ENCODE assay signal across 9 cellular contexts in the genomic region with DNA sequence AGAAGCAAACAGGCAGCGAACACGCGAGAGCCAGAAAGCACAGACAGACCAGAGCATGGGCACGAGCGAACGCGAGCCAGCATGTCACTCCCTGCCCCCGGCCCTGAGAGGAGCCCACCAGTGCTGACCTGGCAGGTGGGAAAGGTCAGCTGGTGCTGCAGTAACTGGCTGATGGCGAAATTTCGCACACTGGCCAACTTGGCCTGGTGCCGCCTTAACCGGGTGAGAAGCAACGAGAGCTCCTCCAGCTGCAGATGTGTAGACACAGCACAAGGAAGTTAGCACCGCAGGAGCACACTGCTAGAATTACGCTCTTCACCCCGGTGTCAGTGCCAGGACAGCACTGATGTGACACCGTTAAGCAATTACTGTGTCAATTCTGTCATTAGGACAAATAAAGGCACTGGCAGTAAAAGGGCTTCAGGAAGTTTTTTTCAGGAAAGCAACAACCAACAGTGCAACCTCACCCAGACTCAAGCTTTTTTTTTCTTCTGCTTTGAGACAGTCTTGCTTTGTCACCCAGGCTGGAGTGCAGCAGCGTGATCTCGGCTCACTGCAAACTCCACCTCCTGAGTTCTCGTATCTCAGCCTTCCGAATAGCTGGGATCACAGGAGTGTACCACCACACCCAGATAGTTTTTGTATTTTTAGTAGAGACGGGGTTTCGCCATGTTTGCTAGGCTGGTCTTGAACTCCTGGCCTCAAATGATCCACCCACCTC.
DNase-seq lines count a peak whose midpoint lies in the region; ATAC-seq and TF ChIP-seq lines count a peak whose summit lies in the region.
"Had no signal": no experiment of that assay in that cellular context is flagged by ENCODE, and none has a peak within 500 bp of the region (broad histone marks: within the 10 kb centered on the region; RNA-seq: fewer than 3 reads in every experiment).

No MANE protein-coding gene starts in this region.

- H3K18ac ChIP-seq in IMR-90 (ENCODE audit: low read depth, low read length), result no peak overlapping the region

- 11% methylated on average over 14 of the region's 23 CpGs; no CpG with 5 or more reads in 1 of the 2 experiments for WGBS in IMR-90 (ENCODE audit: extremely low coverage in 2 of 2, insufficient read length in 1 of 2), 2 experiments
- 53 to 55% methylated on average over 23 of the region's 23 CpGs for WGBS in heart right ventricle, 2 donors
- WGBS in spleen, 5 donors, result 62 to 74% (median 70%) methylated on average over 19 to 23 of the region's 23 CpGs

- no peak overlapping the region for H3K4ac ChIP-seq in IMR-90 (ENCODE audit: low read depth, low read length)

- CTCF ChIA-PET in IMR-90 (lab: Yijun Ruan, JAX), result interaction anchor here (1.6 kb wide), 1 partner anchor 27 kb away, joined by 5 read pairs; no protein-coding TSS in a partner anchor

- H2AK5ac ChIP-seq in IMR-90 (ENCODE audit: low read depth, low read length), result no peak overlapping the region

- H3K9me3 ChIP-seq in IMR-90 (ENCODE audit: control insufficient read depth, insufficient read depth, low read length), result no peaks in the 10 kb centered on the region
- H3K9me3 ChIP-seq in NT2/D1 (ENCODE audit: insufficient read depth, low read length), result no peaks in the 10 kb centered on the region
- H3K9me3 ChIP-seq in heart right ventricle, result no peaks in the 10 kb centered on the region
- no peaks in the 10 kb centered on the region for H3K9me3 ChIP-seq in spleen

- BruUV-seq in IMR-90 (replicated peaks; lab: Mats Ljungman, UMichigan), result no TSS peak

- TF ChIP-seq POLR2A in IMR-90 (IDR thresholded peaks at IDR 0.05; ENCODE audit: low read depth, low read length) (no peak), spleen (IDR thresholded peaks at IDR 0.05) (no peak)

- H3K56ac ChIP-seq in IMR-90 (ENCODE audit: extremely low read depth, insufficient read depth, low read length), result no peak overlapping the region

- H3K4me1 ChIP-seq in IMR-90 (ENCODE audit: control insufficient read depth, insufficient read depth, low read length), result no peaks in the 10 kb centered on the region
- H3K4me1 ChIP-seq in NT2/D1 (ENCODE audit: insufficient read depth, insufficient read length), result peaks cover 12% of the 10 kb centered on the region
- H3K4me1 ChIP-seq in heart right ventricle, result peaks cover 4 to 85% (median 71%) of the 10 kb centered on the region in 9 donors
- peaks cover 0 to 52% (median 12%) of the 10 kb centered on the region in 6 donors for H3K4me1 ChIP-seq in spleen

- POLR2A ChIA-PET in IMR-90 (lab: Charles Lee; ENCODE audit: unreplicated experiment), result no interaction called here

- peak overlapping the region; percentile 54 for H2AFZ ChIP-seq in IMR-90 (replicated peaks; ENCODE audit: low read length, poor library complexity)

- H3K4me2 ChIP-seq in IMR-90 (ENCODE audit: low read depth, low read length), result peak overlapping the region; percentile 48; the same call in 1 of the 2 replicates
- H3K4me2 ChIP-seq: KMS-11 had no signal

- no peak overlapping the region for H3K14ac ChIP-seq in IMR-90 (replicated peaks; ENCODE audit: low read depth, low read length)

- H3K9ac ChIP-seq in IMR-90 (ENCODE audit: low read depth, low read length), result no peak overlapping the region
- peak overlapping the region; percentile 38 for H3K9ac ChIP-seq in NT2/D1 (ENCODE audit: insufficient read length, low read depth)
- H3K9ac ChIP-seq: KMS-11 had no signal

- no peak for TF ChIP-seq RAD21 in IMR-90 (IDR thresholded peaks at IDR 0.05; ENCODE audit: low read length)

- H3K4me1 Mint-ChIP-seq in stimulated activated effector memory CD8-positive, alpha-beta T cell treated with anti-CD3 and anti-CD28 coated beads, Interleukin-12 subunit alpha, Interleukin-12 subunit beta, amount 100 ng/mL, for 72 hours, result peaks cover 8% of the 10 kb centered on the region

- no peak overlapping the region for H2BK15ac ChIP-seq in IMR-90 (ENCODE audit: low read depth, low read length)

- no peak overlapping the region for H2BK120ac ChIP-seq in IMR-90 (ENCODE audit: low read depth, low read length)

- H3K23ac ChIP-seq in IMR-90 (ENCODE audit: low read depth, low read length), result no peak overlapping the region

- H4K5ac ChIP-seq in IMR-90 (ENCODE audit: low read depth, low read length), result no peak overlapping the region

- in situ Hi-C loops in IMR-90 (cut with MboI; ENCODE audit: low sequenced_read_pairs) (no loop called here), brain microvascular endothelial cell (cut with HindIII; ENCODE audit: low pct_ligation_motif_present, low sequenced_read_pairs) (no loop called here)

- dilution Hi-C loops in IMR-90 (cut with HindIII; ENCODE audit: low sequenced_read_pairs, unreplicated experiment), result no loop called here

- intact Hi-C loops in IMR-90 (cut with micrococcal nuclease) (no loop called here), heart right ventricle (cut with DNase I) (loop anchor here in 7 of 10 donors (10.0 kb wide), 4 partner anchors 60 to 250 kb away; no protein-coding TSS in a partner anchor), spleen (cut with DNase I; ENCODE audit: low total_unique reads) (no loop called here)

- no peaks in the 10 kb centered on the region for H4K20me1 ChIP-seq in IMR-90 (ENCODE audit: insufficient read depth, low read length)

- TF ChIP-seq CTCF in IMR-90 (conservative IDR thresholded peaks at IDR 0.05; ENCODE audit: low read depth, low read length), result no peak
- peak in 1 of 9 donors; percentile 16 for TF ChIP-seq CTCF in heart right ventricle (IDR thresholded peaks at IDR 0.05)
- no peak for TF ChIP-seq CTCF in spleen (IDR thresholded peaks at IDR 0.05 in 8 of 11, conservative IDR thresholded peaks at IDR 0.05 in 3 of 11)
- TF ChIP-seq CTCF in brain microvascular endothelial cell (IDR thresholded peaks at IDR 0.05; ENCODE audit: low read depth, low read length, missing control alignments), result no peak

- no peaks in the 10 kb centered on the region for H3K79me1 ChIP-seq in IMR-90 (ENCODE audit: low read depth in 1 of 2, low read length in 2 of 2)

- no peaks in the 10 kb centered on the region for H3K9me1 ChIP-seq in IMR-90 (ENCODE audit: insufficient read depth, low read length)

- ATAC-seq in IMR-90 (ENCODE audit: low read depth), result peak; percentile 78
- peak; percentile 24 to 79 (median 50) for ATAC-seq in heart right ventricle
- no peak for ATAC-seq in HG03378 (IDR thresholded peaks at IDR 0.05; ENCODE audit: unreplicated experiment)
- ATAC-seq in stimulated activated effector memory CD8-positive, alpha-beta T cell treated with anti-CD3 and anti-CD28 coated beads, Interleukin-12 subunit alpha, Interleukin-12 subunit beta, amount 100 ng/mL, for 72 hours, result no peak

- H3K27me3 ChIP-seq in IMR-90 (ENCODE audit: control insufficient read depth, insufficient read depth, low read length) (peaks cover 43% of the 10 kb centered on the region), NT2/D1 (ENCODE audit: insufficient read depth, insufficient read length) (no peaks in the 10 kb centered on the region), heart right ventricle (no peaks in the 10 kb centered on the region), spleen (replicated peaks in 1 of 7) (no peaks in the 10 kb centered on the region), brain microvascular endothelial cell (replicated peaks) (no peaks in the 10 kb centered on the region)

- no peak overlapping the region for H3K4me3 ChIP-seq in IMR-90 (ENCODE audit: insufficient read depth, low read depth, low read length)
- no peak overlapping the region for H3K4me3 ChIP-seq in NT2/D1 (ENCODE audit: insufficient read length, low read depth)
- no peak overlapping the region for H3K4me3 ChIP-seq in heart right ventricle
- H3K4me3 ChIP-seq in spleen, result no peak overlapping the region
- H3K4me3 ChIP-seq in brain microvascular endothelial cell (ENCODE audit: low read depth, low read length), result no peak overlapping the region

- H2BK5ac ChIP-seq in IMR-90 (ENCODE audit: low read depth, low read length, poor library complexity, severe bottlenecking), result no peak overlapping the region

- H3K36me3 ChIP-seq in IMR-90 (ENCODE audit: control insufficient read depth, insufficient read depth, low read length), result no peaks in the 10 kb centered on the region
- H3K36me3 ChIP-seq in NT2/D1 (ENCODE audit: insufficient read depth, insufficient read length, low read length), result peaks cover 4% of the 10 kb centered on the region
- peaks cover 0 to 30% (median 0%) of the 10 kb centered on the region in 9 donors for H3K36me3 ChIP-seq in heart right ventricle
- no peaks in the 10 kb centered on the region for H3K36me3 ChIP-seq in spleen
- no peaks in the 10 kb centered on the region for H3K36me3 ChIP-seq in brain microvascular endothelial cell (replicated peaks)

- H3K36me3 Mint-ChIP-seq in stimulated activated effector memory CD8-positive, alpha-beta T cell treated with anti-CD3 and anti-CD28 coated beads, Interleukin-12 subunit alpha, Interleukin-12 subunit beta, amount 100 ng/mL, for 72 hours, result no peaks in the 10 kb centered on the region

- H3K9me3 Mint-ChIP-seq in stimulated activated effector memory CD8-positive, alpha-beta T cell treated with anti-CD3 and anti-CD28 coated beads, Interleukin-12 subunit alpha, Interleukin-12 subunit beta, amount 100 ng/mL, for 72 hours, result no peaks in the 10 kb centered on the region

- no peak overlapping the region for H4K91ac ChIP-seq in IMR-90 (ENCODE audit: insufficient read depth, low read depth, low read length)

- DNase-seq in IMR-90 (peak; percentile 27), NT2/D1 (ENCODE audit: low read depth, low spot score) (no peak), heart right ventricle (peak; percentile 48 to 79), spleen (peak; percentile 83), brain microvascular endothelial cell (no peak)
- no peak for DNase-seq in activated naive CD4-positive, alpha-beta T cell treated with anti-CD3 and anti-CD28 coated beads, Interleukin-2, amount 50 U/mL, for 16 hours
- no peak for DNase-seq in stimulated activated effector memory CD8-positive, alpha-beta T cell treated with anti-CD3 and anti-CD28 coated beads, Interleukin-12 subunit alpha, Interleukin-12 subunit beta, amount 100 ng/mL, for 72 hours (ENCODE audit: low spot score in 2 of 2)

- H3K4me3 Mint-ChIP-seq in stimulated activated effector memory CD8-positive, alpha-beta T cell treated with anti-CD3 and anti-CD28 coated beads, Interleukin-12 subunit alpha, Interleukin-12 subunit beta, amount 100 ng/mL, for 72 hours, result no peak overlapping the region

- no peak overlapping the region for H4K8ac ChIP-seq in IMR-90 (ENCODE audit: low read depth in 2 of 2, low read length in 2 of 2)

- H2AK9ac ChIP-seq in IMR-90 (replicated peaks; ENCODE audit: low read depth, low read length, poor library complexity), result no peak overlapping the region

- H2BK20ac ChIP-seq in IMR-90 (ENCODE audit: low read depth, low read length), result no peak overlapping the region

- H3K27ac Mint-ChIP-seq in stimulated activated effector memory CD8-positive, alpha-beta T cell treated with anti-CD3 and anti-CD28 coated beads, Interleukin-12 subunit alpha, Interleukin-12 subunit beta, amount 100 ng/mL, for 72 hours, result no peak overlapping the region

- H3K27ac ChIP-seq in IMR-90 (ENCODE audit: insufficient read depth, low read length), result no peak overlapping the region
- peak overlapping the region in 4 of 10 donors; percentile 13 to 80 (median 44) for H3K27ac ChIP-seq in heart right ventricle
- H3K27ac ChIP-seq in spleen, result peak overlapping the region in 5 of 8 donors; percentile 9 to 76 (median 68)
- H3K27ac ChIP-seq in brain microvascular endothelial cell, result no peak overlapping the region
- H3K27ac ChIP-seq: KMS-11 had no signal

TF ChIP-seq in IMR-90, 13 proteins besides CTCF, POLR2A, EP300 and RAD21 (continues in another document):
- no peak for TF ChIP-seq SMC3 (IDR thresholded peaks at IDR 0.05; ENCODE audit: low read depth, low read length)

Comparison
In these comparisons a context has a peak if more than half of its experiments do, and no peak if none do; other contexts are left out.
1. ATAC-seq: peak in IMR-90 (single experiment) and heart right ventricle (8 of 8); none in HG03378 (single experiment) and stimulated activated effector memory CD8-positive, alpha-beta T cell treated with anti-CD3 and anti-CD28 coated beads, Interleukin-12 subunit alpha, Interleukin-12 subunit beta, amount 100 ng/mL, for 72 hours (single experiment).
2. DNase-seq: peak in IMR-90 (single experiment), heart right ventricle (2 of 2) and spleen (single experiment); none in NT2/D1 (single experiment), brain microvascular endothelial cell (single experiment), activated naive CD4-positive, alpha-beta T cell treated with anti-CD3 and anti-CD28 coated beads, Interleukin-2, amount 50 U/mL, for 16 hours (single experiment) and stimulated activated effector memory CD8-positive, alpha-beta T cell treated with anti-CD3 and anti-CD28 coated beads, Interleukin-12 subunit alpha, Interleukin-12 subunit beta, amount 100 ng/mL, for 72 hours (0 of 2).
3. H3K27ac ChIP-seq: peak in spleen (5 of 8); none in IMR-90 (single experiment) and brain microvascular endothelial cell (single experiment).
4. intact Hi-C loops: an anchor here in heart right ventricle (10.0 kb wide); none called in IMR-90 and spleen.